22 cellular contexts compared by ENCODE assay signal in the genomic region with DNA sequence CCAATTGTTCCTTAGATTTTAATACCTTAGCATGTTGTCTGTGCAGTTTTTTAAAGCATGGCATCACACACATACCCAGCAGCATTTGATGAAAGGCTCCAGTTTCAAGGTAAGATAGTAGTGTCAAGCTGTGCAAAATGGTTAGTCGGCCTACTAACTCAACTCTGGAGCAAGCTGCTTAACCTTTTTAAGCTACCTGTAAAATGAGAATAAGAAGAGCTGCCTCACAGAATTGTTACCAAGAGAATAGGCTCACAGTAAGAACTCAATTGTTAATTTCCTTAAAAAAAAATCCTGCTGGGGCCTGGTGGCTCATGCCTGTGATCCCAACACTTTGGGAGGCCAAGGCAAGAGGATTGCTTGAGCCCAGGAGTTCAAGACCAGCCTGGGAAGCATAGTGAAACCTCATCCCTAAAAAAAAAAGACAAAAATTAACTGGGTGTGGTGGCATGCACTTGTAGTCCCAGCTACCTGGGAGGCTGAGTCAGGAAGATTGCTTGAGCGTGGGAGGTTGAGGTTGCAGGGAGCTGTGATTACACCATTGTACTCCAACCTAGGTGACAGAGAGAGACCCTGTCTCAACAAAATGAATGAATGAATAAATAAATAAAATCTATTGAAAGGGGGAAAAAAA.
"Had no signal": no experiment of that assay in that cellular context is flagged by ENCODE, and none has a peak within 500 bp of the region (broad histone marks: within the 10 kb centered on the region; RNA-seq: fewer than 3 reads in every experiment).

No MANE protein-coding gene starts in this region.

- H3K27me3 ChIP-seq: esophagus muscularis mucosa, gastroesophageal sphincter, heart left ventricle, right atrium auricular region, tibial artery had no signal

- H3K27ac Mint-ChIP-seq: activated CD4-positive, alpha-beta T cell treated with anti-CD3 and anti-CD28 coated beads, Interleukin-2, amount 10 ng/mL, durations not matched to agents 24 days and 14 days; activated CD8-positive, alpha-beta T cell treated with anti-CD3 and anti-CD28 coated beads for 36 hours; activated naive CD8-positive, alpha-beta T cell treated with anti-CD3 and anti-CD28 coated beads for 36 hours had no signal

- H3K9me3 ChIP-seq: esophagus muscularis mucosa, gastroesophageal sphincter, heart left ventricle, lower lobe of right lung, prostate gland, right atrium auricular region, tibial artery had no signal

- H3K27me3 Mint-ChIP-seq: activated CD4-positive, alpha-beta T cell treated with anti-CD3 and anti-CD28 coated beads, Interleukin-2, amount 10 ng/mL, durations not matched to agents 24 days and 14 days; activated CD8-positive, alpha-beta T cell treated with anti-CD3 and anti-CD28 coated beads for 36 hours; activated naive CD8-positive, alpha-beta T cell treated with anti-CD3 and anti-CD28 coated beads for 36 hours; T-cell had no signal

- DNase-seq: activated CD4-positive, alpha-beta T cell treated with anti-CD3 and anti-CD28 coated beads, Interleukin-2, amount 10 ng/mL, durations not matched to agents 24 days and 14 days; activated CD8-positive, alpha-beta T cell treated with anti-CD3 and anti-CD28 coated beads for 36 hours; activated gamma-delta T cell; activated naive CD8-positive, alpha-beta T cell treated with anti-CD3 and anti-CD28 coated beads for 36 hours; activated T-cell treated with anti-CD3 and anti-CD28 coated beads, Interleukin-2, amount 50 U/mL, for 4 hours; amniotic stem cell; dermis blood vessel endothelial cell; effector memory CD4-positive, alpha-beta T cell; heart left ventricle; lower lobe of right lung; midbrain; stimulated activated CD4-positive, alpha-beta T cell treated with anti-CD3 and anti-CD28 coated beads, Interleukin-2, amount 100 ng/mL, for 24 hours; stimulated activated naive CD8-positive, alpha-beta T cell treated with anti-CD3 and anti-CD28 coated beads, Interleukin-15, Interleukin-2, amounts not matched to agents 100 U/mL and 50 U/mL, for 24 hours; substantia nigra; T-cell; T-helper 9 cell; tibial artery had no signal

- H3K27ac ChIP-seq: esophagus muscularis mucosa, gastroesophageal sphincter, heart left ventricle, lower lobe of right lung, prostate gland, right atrium auricular region, tibial artery had no signal

- H3K36me3 ChIP-seq: esophagus muscularis mucosa, gastroesophageal sphincter, heart left ventricle, lower lobe of right lung, prostate gland, right atrium auricular region, tibial artery had no signal

- ATAC-seq: activated CD8-positive, alpha-beta T cell treated with anti-CD3 and anti-CD28 coated beads for 36 hours; activated T-cell treated with anti-CD3 and anti-CD28 coated beads, Interleukin-2, amount 50 U/mL, for 4 hours; gastroesophageal sphincter; heart left ventricle; lower lobe of right lung; stimulated activated naive CD8-positive, alpha-beta T cell treated with anti-CD3 and anti-CD28 coated beads, Interleukin-15, Interleukin-2, amounts not matched to agents 100 U/mL and 50 U/mL, for 24 hours; T-cell had no signal

- H3K4me3 Mint-ChIP-seq: activated CD4-positive, alpha-beta T cell treated with anti-CD3 and anti-CD28 coated beads, Interleukin-2, amount 10 ng/mL, durations not matched to agents 24 days and 14 days; activated CD8-positive, alpha-beta T cell treated with anti-CD3 and anti-CD28 coated beads for 36 hours; activated naive CD8-positive, alpha-beta T cell treated with anti-CD3 and anti-CD28 coated beads for 36 hours; activated T-cell treated with anti-CD3 and anti-CD28 coated beads, Interleukin-2, amount 50 U/mL, for 4 hours; neural crest cell; T-cell had no signal

- H3K4me3 ChIP-seq: esophagus muscularis mucosa, gastroesophageal sphincter, heart left ventricle, lower lobe of right lung, prostate gland, right atrium auricular region, tibial artery had no signal

- H3K4me1 ChIP-seq: esophagus muscularis mucosa, gastroesophageal sphincter, heart left ventricle, lower lobe of right lung, prostate gland, right atrium auricular region, tibial artery had no signal

- H3K9me3 Mint-ChIP-seq: activated CD4-positive, alpha-beta T cell treated with anti-CD3 and anti-CD28 coated beads, Interleukin-2, amount 10 ng/mL, durations not matched to agents 24 days and 14 days; activated CD8-positive, alpha-beta T cell treated with anti-CD3 and anti-CD28 coated beads for 36 hours; activated naive CD8-positive, alpha-beta T cell treated with anti-CD3 and anti-CD28 coated beads for 36 hours; activated T-cell treated with anti-CD3 and anti-CD28 coated beads, Interleukin-2, amount 50 U/mL, for 4 hours; neural crest cell; T-cell had no signal
